12 cellular contexts compared by ENCODE assay signal in the genomic region with DNA sequence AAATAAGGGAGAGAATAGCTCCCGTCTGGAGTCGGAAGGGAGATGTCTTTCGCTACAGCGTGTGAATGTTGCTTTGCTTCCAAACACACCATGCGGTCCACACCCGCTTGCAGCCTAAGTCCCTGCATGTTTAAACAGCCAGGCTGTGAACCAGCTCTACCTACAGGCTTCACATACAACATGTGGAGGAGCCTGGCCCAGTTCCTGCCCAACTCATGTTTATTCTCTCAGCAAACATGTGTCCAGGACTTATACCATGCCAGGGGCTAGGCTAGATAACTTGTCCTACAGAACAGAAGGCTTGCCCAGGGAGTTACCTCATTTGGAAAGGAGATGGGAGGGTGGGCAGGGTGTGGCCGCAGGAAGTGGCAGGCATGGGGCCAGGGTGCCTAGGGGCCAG.
DNase-seq lines count a peak whose midpoint lies in the region; TF ChIP-seq lines count a peak whose summit lies in the region.
"Had no signal": no experiment of that assay in that cellular context is flagged by ENCODE, and none has a peak within 500 bp of the region (broad histone marks: within the 10 kb centered on the region; RNA-seq: fewer than 3 reads in every experiment).

No MANE protein-coding gene starts in this region.

- no peaks in the 10 kb centered on the region for H3K9me3 Mint-ChIP-seq in MCF 10A (ENCODE audit: unreplicated experiment)

- H3K4me1 ChIP-seq in mammary epithelial cell (ENCODE audit: insufficient read depth, low read length) (peaks cover 2% of the 10 kb centered on the region), stomach (peaks cover 0 to 22% (median 4%) of the 10 kb centered on the region in 4 donors), hepatocyte (ENCODE audit: insufficient read depth) (no peaks in the 10 kb centered on the region)
- peaks cover 50% of the 10 kb centered on the region for H3K4me1 ChIP-seq in effector memory CD4-positive, alpha-beta T cell (ENCODE audit: control insufficient read depth, insufficient read depth, low read length, poor library complexity, severe bottlenecking)

- BruUV-seq in MCF 10A (replicated peaks; lab: Mats Ljungman, UMichigan) (no TSS peak), mammary epithelial cell (replicated peaks; lab: Mats Ljungman, UMichigan) (no TSS peak)

- no peak overlapping the region for H3K4me3 ChIP-seq in mammary epithelial cell (replicated peaks in 1 of 3; ENCODE audit: insufficient read depth in 1 of 3, low read depth in 2 of 3, low read length in 3 of 3)
- H3K4me3 ChIP-seq in effector memory CD4-positive, alpha-beta T cell (ENCODE audit: insufficient read depth, low read depth, low read length, poor library complexity, severe bottlenecking) = no peak overlapping the region
- no peak overlapping the region for H3K4me3 ChIP-seq in stomach
- no peak overlapping the region for H3K4me3 ChIP-seq in hepatocyte
- H3K4me3 ChIP-seq: thoracic aorta had no signal

- H3K27ac ChIP-seq in mammary epithelial cell (ENCODE audit: insufficient read depth, low read depth, low read length) (no peak overlapping the region), stomach (peak overlapping the region in 3 of 5 donors; percentile 13 to 44 (median 24)), hepatocyte (no peak overlapping the region)
- H3K27ac ChIP-seq in effector memory CD4-positive, alpha-beta T cell (ENCODE audit: insufficient read depth, low read length, poor library complexity, severe bottlenecking) = peak overlapping the region; percentile 58
- H3K27ac ChIP-seq: thoracic aorta had no signal

- peaks cover 4% of the 10 kb centered on the region for H3K36me3 Mint-ChIP-seq in MCF 10A (ENCODE audit: insufficient read depth, unreplicated experiment)

- in situ Hi-C loops in mammary epithelial cell (cut with MboI; ENCODE audit: low sequenced_read_pairs in 2 of 2) = no loop called here

- peak; percentile 28 for DNase-seq in MCF 10A (ENCODE audit: unreplicated experiment)
- no peak for DNase-seq in mammary epithelial cell
- DNase-seq in SW480 (ENCODE audit: low spot score) = peak; percentile 11
- DNase-seq in effector memory CD4-positive, alpha-beta T cell = no peak
- no peak for DNase-seq in stomach
- DNase-seq in cerebellar nuclear complex (lab: John Stamatoyannopoulos, UW) = no peak
- no peak for DNase-seq in NCI-H1417 treated with DMSO at 0.1 percent for 48 hours (lab: John Stamatoyannopoulos, UW)
- no peak for DNase-seq in hepatocyte (ENCODE audit: low spot score)
- DNase-seq: hippocampal formation, Karpas-422 had no signal

- 96% methylated on average over 4 of the region's 7 CpGs for WGBS in mammary epithelial cell (ENCODE audit: low coverage, missing lambda C conversion rate)
- 61 to 64% (median 63%) methylated on average over 7 of the region's 7 CpGs for WGBS in stomach, 5 donors
- 95% methylated on average over 7 of the region's 7 CpGs for WGBS in hepatocyte (ENCODE audit: low lambda C conversion rate, missing lambda C conversion rate)

- H4K20me1 ChIP-seq in mammary epithelial cell (ENCODE audit: insufficient read depth, low read length) (no peaks in the 10 kb centered on the region), hepatocyte (ENCODE audit: insufficient read depth, poor library complexity, severe bottlenecking) (no peaks in the 10 kb centered on the region)

- CTCF ChIA-PET in MCF 10A (lab: Yijun Ruan, JAX) (interaction anchor here (0.6 kb wide), 1 partner anchor 465 kb away, joined by 4 read pairs; no protein-coding TSS in a partner anchor), mammary epithelial cell (lab: Charles Lee; ENCODE audit: low non-redundant PET) (no interaction called here)

- H3K9ac ChIP-seq in mammary epithelial cell (ENCODE audit: insufficient read depth, low read length) = no peak overlapping the region

- H3K79me2 ChIP-seq in mammary epithelial cell (ENCODE audit: insufficient read depth, low read length) = no peaks in the 10 kb centered on the region
- H3K79me2 ChIP-seq in hepatocyte = no peaks in the 10 kb centered on the region

- H3K4me1 Mint-ChIP-seq in MCF 10A (ENCODE audit: insufficient read depth, unreplicated experiment) = peaks cover 11% of the 10 kb centered on the region

- H3K9me3 ChIP-seq in mammary epithelial cell (replicated peaks; ENCODE audit: insufficient read depth, low read length) = no peaks in the 10 kb centered on the region
- no peaks in the 10 kb centered on the region for H3K9me3 ChIP-seq in effector memory CD4-positive, alpha-beta T cell (ENCODE audit: control insufficient read depth, low read length)
- no peaks in the 10 kb centered on the region for H3K9me3 ChIP-seq in stomach
- H3K9me3 ChIP-seq in hepatocyte (ENCODE audit: low read depth) = no peaks in the 10 kb centered on the region
- H3K9me3 ChIP-seq: thoracic aorta had no signal

- H3K27me3 Mint-ChIP-seq in MCF 10A (ENCODE audit: insufficient read depth, unreplicated experiment) = no peaks in the 10 kb centered on the region

- no peak overlapping the region for H3K27ac Mint-ChIP-seq in MCF 10A (ENCODE audit: low read depth, unreplicated experiment)
- H3K27ac Mint-ChIP-seq: B cell had no signal

- H3K4me3 Mint-ChIP-seq in MCF 10A (ENCODE audit: unreplicated experiment) = no peak overlapping the region

- intact Hi-C loops in MCF 10A (cut with micrococcal nuclease) (no loop called here), mammary epithelial cell (cut with micrococcal nuclease) (no loop called here), stomach (cut with DNase I; ENCODE audit: low total_unique reads) (no loop called here)

- dilution Hi-C loops in mammary epithelial cell (cut with HindIII; ENCODE audit: low sequenced_read_pairs) = no loop called here

- no peak overlapping the region for H3K4me2 ChIP-seq in mammary epithelial cell (ENCODE audit: insufficient read depth, low read depth, low read length)
- H3K4me2 ChIP-seq in hepatocyte = no peak overlapping the region

- no peaks in the 10 kb centered on the region for H3K9me2 ChIP-seq in hepatocyte (replicated peaks; ENCODE audit: insufficient read depth)

- H3K27me3 ChIP-seq in mammary epithelial cell (ENCODE audit: insufficient read depth, low read length) (no peaks in the 10 kb centered on the region), stomach (peaks cover 0 to 3% (median 0%) of the 10 kb centered on the region in 3 donors), hepatocyte (peaks cover 7% of the 10 kb centered on the region)
- H3K27me3 ChIP-seq in effector memory CD4-positive, alpha-beta T cell (replicated peaks; ENCODE audit: control insufficient read depth, insufficient read depth, low read length, poor library complexity, severe bottlenecking) = no peaks in the 10 kb centered on the region

- no peak for TF ChIP-seq EP300 in stomach (IDR thresholded peaks at IDR 0.05)

- H3K36me3 ChIP-seq in mammary epithelial cell (ENCODE audit: insufficient read depth, low read length) (no peaks in the 10 kb centered on the region), stomach (no peaks in the 10 kb centered on the region), hepatocyte (replicated peaks; ENCODE audit: insufficient read depth, low read depth) (no peaks in the 10 kb centered on the region)
- H3K36me3 ChIP-seq in effector memory CD4-positive, alpha-beta T cell (ENCODE audit: control insufficient read depth, insufficient read depth, low read length) = no peaks in the 10 kb centered on the region
- H3K36me3 ChIP-seq: thoracic aorta had no signal

- TF ChIP-seq POLR2A in stomach (IDR thresholded peaks at IDR 0.05) = no peak

- TF ChIP-seq CTCF in MCF 10A (IDR thresholded peaks at IDR 0.05; ENCODE audit: unreplicated experiment) (no peak), mammary epithelial cell (conservative IDR thresholded peaks at IDR 0.05 in 1 of 2, IDR thresholded peaks at IDR 0.05 in 1 of 2; ENCODE audit: extremely low read depth in 1 of 2, insufficient read depth in 1 of 2, low read depth in 1 of 2, low read length in 2 of 2) (no peak), stomach (IDR thresholded peaks at IDR 0.05) (no peak), hepatocyte (IDR thresholded peaks at IDR 0.05; ENCODE audit: poor library complexity) (no peak)

- POLR2A ChIA-PET in MCF 10A (lab: Yijun Ruan, JAX) = no interaction called here

- H2AFZ ChIP-seq in mammary epithelial cell (ENCODE audit: low read depth, low read length) = no peak overlapping the region
- no peak overlapping the region for H2AFZ ChIP-seq in hepatocyte

Comparison
In these comparisons a context has a peak if more than half of its experiments do, and no peak if none do; other contexts are left out.
1. DNase-seq: peak in MCF 10A (single experiment) and SW480 (single experiment); none in mammary epithelial cell (single experiment), effector memory CD4-positive, alpha-beta T cell (0 of 3), stomach (single experiment), cerebellar nuclear complex (0 of 2), NCI-H1417 treated with DMSO at 0.1 percent for 48 hours (single experiment) and hepatocyte (single experiment).
2. H3K27ac ChIP-seq: peak in effector memory CD4-positive, alpha-beta T cell (single experiment) and stomach (3 of 5); none in mammary epithelial cell (single experiment) and hepatocyte (single experiment).